ENCODE assay signal across 8 cellular contexts in genomic region chr2:46697830-46698323, GRCh38. TPM values are rescaled to one million over a fixed set of nuclear protein-coding genes. Genes with fewer than 3 reads are reported as not detected.
DNase-seq lines count a peak whose midpoint lies in the region; ATAC-seq, FAIRE-seq and TF ChIP-seq lines count a peak whose summit lies in the region.

No MANE protein-coding gene starts in this region.

- DNase-seq in GM12864 (ENCODE audit: low read depth) (no peak), SJSA1 (ENCODE audit: low read depth in 1 of 2, low spot score in 2 of 2) (no peak), fibroblast of pulmonary artery (ENCODE audit: low read depth) (no peak), retinal pigment epithelial cell (ENCODE audit: low read depth) (no peak), GM10266 (ENCODE audit: extremely low spot score) (no peak), frontal cortex (ENCODE audit: low spot score in 2 of 2) (no peak), NCI-H524 (lab: John Stamatoyannopoulos, UW) (no peak)

- no peak for TF ChIP-seq CTCF in GM12864 (IDR thresholded peaks at IDR 0.05; ENCODE audit: low read depth, low read length, missing control alignments)
- no peak for TF ChIP-seq CTCF in fibroblast of pulmonary artery (IDR thresholded peaks at IDR 0.05; ENCODE audit: low read length, missing control alignments)
- no peak for TF ChIP-seq CTCF in retinal pigment epithelial cell (conservative IDR thresholded peaks at IDR 0.05; ENCODE audit: low read depth, low read length)
- no peak for TF ChIP-seq CTCF in GM10266 (IDR thresholded peaks at IDR 0.05; ENCODE audit: control insufficient read depth, insufficient read depth, low read depth, missing control alignments)

- peak overlapping the region; percentile 73 for H3K27ac ChIP-seq in SJSA1

- H3K36me3 ChIP-seq in SJSA1 = peaks cover 6% of the 10 kb centered on the region; the same call in 1 of the 2 replicates

- H3K4me3 ChIP-seq in GM12864 (ENCODE audit: low read depth, low read length) = peak overlapping the region; percentile 55
- H3K4me3 ChIP-seq in SJSA1 = peak overlapping the region; percentile 97
- peak overlapping the region; percentile 59 for H3K4me3 ChIP-seq in fibroblast of pulmonary artery (replicated peaks; ENCODE audit: low read depth, low read length)
- peak overlapping the region; percentile 71 for H3K4me3 ChIP-seq in retinal pigment epithelial cell (ENCODE audit: low read length)

- H3K9me3 ChIP-seq in SJSA1 (replicated peaks) = no peaks in the 10 kb centered on the region

- H3K4me1 ChIP-seq in SJSA1 (replicated peaks) = peaks cover 22% of the 10 kb centered on the region

- H3K27me3 ChIP-seq in SJSA1 (replicated peaks) = no peaks in the 10 kb centered on the region

- no peak for ATAC-seq in HG02840 (IDR thresholded peaks at IDR 0.05; ENCODE audit: low FRiP score, unreplicated experiment)

- FAIRE-seq in frontal cortex (lab: Jason Lieb, UNC) = no peak

RNA-seq across cellular contexts. Expression of gene SOCS5, which starts 1.2 kb away (rescaled TPM):
- total RNA-seq in SJSA1 (2014; rRNA removed; shearing (Covaris generic)) = 31.6 and 33.6 TPM in 2 replicates
- 37.9 TPM for total RNA-seq in frontal cortex
